ENCODE assay signal across 19 cellular contexts in genomic region chr12:96322720-96323119, GRCh38.
DNase-seq lines count a peak whose midpoint lies in the region; ATAC-seq and TF ChIP-seq lines count a peak whose summit lies in the region.
"Had no signal": no experiment of that assay in that cellular context is flagged by ENCODE, and none has a peak within 500 bp of the region (broad histone marks: within the 10 kb centered on the region; RNA-seq: fewer than 3 reads in every experiment).

No MANE protein-coding gene starts in this region.

- H3K9ac ChIP-seq in SU-DHL-6 (ENCODE audit: low read length) (no peak overlapping the region), PC-3 (ENCODE audit: low read length) (no peak overlapping the region)
- H3K9ac ChIP-seq: BLaER1, GM23248 had no signal

- H3F3A ChIP-seq in SU-DHL-6 (ENCODE audit: insufficient read depth) (peaks cover 17% of the 10 kb centered on the region), PC-3 (ENCODE audit: low read length, unreplicated experiment) (no peaks in the 10 kb centered on the region)

- no peaks in the 10 kb centered on the region for H4K20me1 ChIP-seq in SU-DHL-6 (ENCODE audit: low read depth, low read length)
- H4K20me1 ChIP-seq in PC-3 (ENCODE audit: low read length): peaks cover 4% of the 10 kb centered on the region; the same call in 1 of the 2 replicates

- H3K4me3 Mint-ChIP-seq in activated T-cell treated with anti-CD3 and anti-CD28 coated beads, Interleukin-2, amount 50 U/mL, for 72 hours: no peak overlapping the region
- H3K4me3 Mint-ChIP-seq in activated T-cell treated with anti-CD3 and anti-CD28 coated beads, Interleukin-2, amount 50 U/mL, for 4 hours: no peak overlapping the region
- peak overlapping the region; percentile 76 for H3K4me3 Mint-ChIP-seq in endothelial cell (ENCODE audit: unreplicated experiment)
- H3K4me3 Mint-ChIP-seq: B cell; CD8-positive, alpha-beta T cell had no signal

- peaks cover 38% of the 10 kb centered on the region for H3K4me1 Mint-ChIP-seq in activated T-cell treated with anti-CD3 and anti-CD28 coated beads, Interleukin-2, amount 50 U/mL, for 72 hours (ENCODE audit: low read depth)
- H3K4me1 Mint-ChIP-seq in activated T-cell treated with anti-CD3 and anti-CD28 coated beads, Interleukin-2, amount 50 U/mL, for 4 hours (ENCODE audit: low read depth): peaks cover 31% of the 10 kb centered on the region
- H3K4me1 Mint-ChIP-seq in endothelial cell (ENCODE audit: unreplicated experiment): peaks cover 3% of the 10 kb centered on the region

- no TSS peak for BruUV-seq in PC-3 (replicated peaks; lab: Mats Ljungman, UMichigan)

- H3K36me3 ChIP-seq in SU-DHL-6 (ENCODE audit: low read length) (peaks cover 26% of the 10 kb centered on the region), PC-3 (ENCODE audit: low read depth, low read length) (peaks cover 6% of the 10 kb centered on the region), upper lobe of right lung (peaks cover 14% of the 10 kb centered on the region)

- H2AFZ ChIP-seq in SU-DHL-6 (ENCODE audit: low read depth, low read length, severe bottlenecking) (no peak overlapping the region), PC-3 (ENCODE audit: low read length) (no peak overlapping the region)
- H2AFZ ChIP-seq: GM23248 had no signal

- POLR2A ChIA-PET in PC-3 (lab: Charles Lee; ENCODE audit: unreplicated experiment): no interaction called here

- peaks cover 1 to 3% of the 10 kb centered on the region in 2 donors for H3K9me3 Mint-ChIP-seq in activated T-cell treated with anti-CD3 and anti-CD28 coated beads, Interleukin-2, amount 50 U/mL, for 72 hours
- peaks cover 12% of the 10 kb centered on the region for H3K9me3 Mint-ChIP-seq in activated T-cell treated with anti-CD3 and anti-CD28 coated beads, Interleukin-2, amount 50 U/mL, for 4 hours
- no peaks in the 10 kb centered on the region for H3K9me3 Mint-ChIP-seq in endothelial cell (ENCODE audit: unreplicated experiment)

- peak overlapping the region; percentile 26; the same call in 1 of the 2 replicates for H3K27ac ChIP-seq in SU-DHL-6 (ENCODE audit: low read depth, low read length)
- no peak overlapping the region for H3K27ac ChIP-seq in PC-3 (ENCODE audit: low read length)
- H3K27ac ChIP-seq in upper lobe of right lung: no peak overlapping the region
- H3K27ac ChIP-seq: BLaER1, C4-2B, GM23248 had no signal

- H3K27me3 Mint-ChIP-seq in activated T-cell treated with anti-CD3 and anti-CD28 coated beads, Interleukin-2, amount 50 U/mL, for 72 hours (ENCODE audit: low read depth): no peaks in the 10 kb centered on the region
- no peaks in the 10 kb centered on the region for H3K27me3 Mint-ChIP-seq in activated T-cell treated with anti-CD3 and anti-CD28 coated beads, Interleukin-2, amount 50 U/mL, for 4 hours (ENCODE audit: low read depth)
- H3K27me3 Mint-ChIP-seq in endothelial cell (ENCODE audit: unreplicated experiment): no peaks in the 10 kb centered on the region
- H3K27me3 Mint-ChIP-seq: B cell; CD4-positive, CD25-positive, alpha-beta regulatory T cell had no signal

- H3K9me3 ChIP-seq in SU-DHL-6 (ENCODE audit: insufficient read depth, low read length) (no peaks in the 10 kb centered on the region), PC-3 (ENCODE audit: low read length) (no peaks in the 10 kb centered on the region), upper lobe of right lung (no peaks in the 10 kb centered on the region)
- H3K9me3 ChIP-seq: Caco-2 had no signal

- H3K4me2 ChIP-seq in SU-DHL-6 (ENCODE audit: low read depth, low read length, poor library complexity, severe bottlenecking): no peak overlapping the region
- H3K4me2 ChIP-seq in PC-3 (ENCODE audit: low read length): no peak overlapping the region
- H3K4me2 ChIP-seq: BLaER1 had no signal

- intact Hi-C loops in PC-3 (cut with micrococcal nuclease) (no loop called here), upper lobe of right lung (cut with DNase I) (no loop called here)

- H3K4me3 ChIP-seq in SU-DHL-6 (ENCODE audit: insufficient read depth, low read length, poor library complexity, severe bottlenecking): no peak overlapping the region
- H3K4me3 ChIP-seq in PC-3 (ENCODE audit: low read length): no peak overlapping the region
- no peak overlapping the region for H3K4me3 ChIP-seq in upper lobe of right lung
- H3K4me3 ChIP-seq: BLaER1, GM23248 had no signal

- H3K27ac Mint-ChIP-seq in activated T-cell treated with anti-CD3 and anti-CD28 coated beads, Interleukin-2, amount 50 U/mL, for 72 hours: peak overlapping the region; percentile 42
- no peak overlapping the region for H3K27ac Mint-ChIP-seq in endothelial cell (ENCODE audit: unreplicated experiment)
- H3K27ac Mint-ChIP-seq: B cell; CD4-positive, CD25-positive, alpha-beta regulatory T cell; CD8-positive, alpha-beta T cell had no signal

- H3K27me3 ChIP-seq in SU-DHL-6 (ENCODE audit: low read length) (no peaks in the 10 kb centered on the region), PC-3 (ENCODE audit: low read length) (no peaks in the 10 kb centered on the region), upper lobe of right lung (no peaks in the 10 kb centered on the region)
- H3K27me3 ChIP-seq: BLaER1 had no signal

- TF ChIP-seq CTCF in SU-DHL-6 (IDR thresholded peaks at IDR 0.05; ENCODE audit: insufficient read depth, low read length, poor library complexity, severe bottlenecking) (no peak), endothelial cell (IDR thresholded peaks at IDR 0.05; ENCODE audit: unreplicated experiment) (no peak), PC-3 (conservative IDR thresholded peaks at IDR 0.05; ENCODE audit: low read depth, low read length) (no peak), upper lobe of right lung (IDR thresholded peaks at IDR 0.05) (no peak)

- peaks cover 13 to 32% of the 10 kb centered on the region in 2 donors for H3K36me3 Mint-ChIP-seq in activated T-cell treated with anti-CD3 and anti-CD28 coated beads, Interleukin-2, amount 50 U/mL, for 72 hours (ENCODE audit: insufficient read depth in 2 of 2)
- H3K36me3 Mint-ChIP-seq in activated T-cell treated with anti-CD3 and anti-CD28 coated beads, Interleukin-2, amount 50 U/mL, for 4 hours (ENCODE audit: insufficient read depth): peaks cover 30% of the 10 kb centered on the region
- H3K36me3 Mint-ChIP-seq in endothelial cell (ENCODE audit: low read depth, unreplicated experiment): peaks cover 38% of the 10 kb centered on the region

- H3K4me1 ChIP-seq in PC-3 (ENCODE audit: insufficient read depth, low read length) (no peaks in the 10 kb centered on the region), upper lobe of right lung (no peaks in the 10 kb centered on the region)
- H3K4me1 ChIP-seq: Caco-2 had no signal

- ATAC-seq in activated T-cell treated with anti-CD3 and anti-CD28 coated beads, Interleukin-2, amount 50 U/mL, for 72 hours (replicated peaks in 1 of 2): no peak
- ATAC-seq in activated T-cell treated with anti-CD3 and anti-CD28 coated beads, Interleukin-2, amount 50 U/mL, for 4 hours: no peak
- ATAC-seq in HG03097 (IDR thresholded peaks at IDR 0.05; ENCODE audit: low FRiP score, unreplicated experiment) (no peak), PC-3 (no peak), upper lobe of right lung (no peak), HG03045 (IDR thresholded peaks at IDR 0.05; ENCODE audit: unreplicated experiment) (no peak)
- ATAC-seq: CD8-positive, alpha-beta T cell had no signal

- no peak for DNase-seq in activated T-cell treated with anti-CD3 and anti-CD28 coated beads, Interleukin-2, amount 50 U/mL, for 72 hours
- no peak for DNase-seq in activated T-cell treated with anti-CD3 and anti-CD28 coated beads, Interleukin-2, amount 50 U/mL, for 4 hours
- DNase-seq in endothelial cell (ENCODE audit: low spot score): no peak
- no peak for DNase-seq in PC-3
- DNase-seq in upper lobe of right lung: no peak
- DNase-seq: Caco-2; CD4-positive, CD25-positive, alpha-beta regulatory T cell; CD8-positive, alpha-beta T cell; DMS153; DND-41; GM23248; H7; HCEC 1CT had no signal

- CTCF ChIA-PET in PC-3 (lab: Charles Lee): no interaction called here

- H3K9me2 ChIP-seq in SU-DHL-6 (replicated peaks; ENCODE audit: insufficient read depth, low read length) (no peaks in the 10 kb centered on the region), PC-3 (replicated peaks; ENCODE audit: low read length) (no peaks in the 10 kb centered on the region)

- peaks cover 49% of the 10 kb centered on the region for H3K79me2 ChIP-seq in SU-DHL-6 (ENCODE audit: insufficient read depth, low read length)
- peaks cover 12% of the 10 kb centered on the region for H3K79me2 ChIP-seq in PC-3 (ENCODE audit: low read length)
